In the genomic region with DNA sequence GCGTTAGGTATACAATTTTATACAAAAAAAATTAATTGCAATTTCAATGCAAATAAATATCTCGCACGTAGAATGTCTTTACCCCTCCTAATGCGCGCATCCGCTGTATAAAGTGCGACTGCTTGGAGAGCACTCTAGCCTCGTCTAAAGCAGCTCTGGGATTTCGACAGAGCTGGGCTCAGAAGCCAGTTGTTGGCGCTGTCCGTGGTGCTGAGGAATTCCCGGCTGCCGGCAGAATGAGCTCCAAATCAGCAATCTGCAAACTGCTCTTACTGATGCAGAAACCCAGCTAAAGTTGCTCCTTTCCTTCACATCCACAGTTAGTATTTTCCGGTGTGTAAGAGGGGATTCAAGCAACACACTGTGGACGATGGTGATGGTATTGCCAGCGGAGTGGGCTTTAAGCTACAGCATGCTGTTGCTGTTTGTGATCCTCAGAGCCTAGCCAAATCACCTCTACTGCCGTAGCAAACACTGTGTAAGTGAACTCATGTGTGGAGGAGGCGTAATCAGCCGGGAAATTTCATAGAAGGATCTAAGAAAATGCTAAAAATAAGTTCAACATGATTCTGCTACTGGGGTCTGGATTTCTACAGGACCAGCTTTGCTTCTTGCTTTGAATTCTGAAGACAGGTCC, we compare ENCODE assay signal across 8 cellular contexts. TPM values are rescaled to one million over a fixed set of nuclear protein-coding genes. Genes with fewer than 3 reads are reported as not detected.
DNase-seq lines count a peak whose midpoint lies in the region; ATAC-seq, FAIRE-seq and TF ChIP-seq lines count a peak whose summit lies in the region.

A gene (plus strand): TSS at position 137 of the 637 bp plus-strand sequence. CDS start 3,140 bp downstream, outside the sequence.

- no peaks in the 10 kb centered on the region for H3K36me3 Mint-ChIP-seq in activated T-cell treated with anti-CD3 and anti-CD28 coated beads, Interleukin-2, amount 50 U/mL, for 72 hours (ENCODE audit: insufficient read depth in 2 of 2)

- H3K27me3 Mint-ChIP-seq in activated T-cell treated with anti-CD3 and anti-CD28 coated beads, Interleukin-2, amount 50 U/mL, for 72 hours (ENCODE audit: low read depth), result peaks cover 15% of the 10 kb centered on the region

- H3K4me1 Mint-ChIP-seq in activated T-cell treated with anti-CD3 and anti-CD28 coated beads, Interleukin-2, amount 50 U/mL, for 72 hours (ENCODE audit: low read depth), result no peaks in the 10 kb centered on the region

- no peak within 1 kb of the TSS for H3K4me3 Mint-ChIP-seq in activated T-cell treated with anti-CD3 and anti-CD28 coated beads, Interleukin-2, amount 50 U/mL, for 72 hours

- H3K27ac Mint-ChIP-seq in activated T-cell treated with anti-CD3 and anti-CD28 coated beads, Interleukin-2, amount 50 U/mL, for 72 hours, result no peak within 1 kb of the TSS

- peak; percentile 64 for FAIRE-seq in HTR-8/SVneo (lab: Jason Lieb, UNC)

- H3K9me3 Mint-ChIP-seq in activated T-cell treated with anti-CD3 and anti-CD28 coated beads, Interleukin-2, amount 50 U/mL, for 72 hours, result no peaks in the 10 kb centered on the region

- peak; percentile 16 to 28 for DNase-seq in activated T-cell treated with anti-CD3 and anti-CD28 coated beads, Interleukin-2, amount 50 U/mL, for 72 hours
- DNase-seq in activated T-cell treated with anti-CD3 and anti-CD28 coated beads, Interleukin-2, amount 50 U/mL, for 1 hour, result no peak
- DNase-seq in HTR-8/SVneo (ENCODE audit: insufficient read length, low spot score), result peak; percentile 52
- DNase-seq in brain pericyte (ENCODE audit: low read depth, low spot score), result peak; percentile 22
- peak; percentile 80 for DNase-seq in iris pigment epithelial cell (ENCODE audit: low read depth)
- DNase-seq in stimulated activated CD4-positive, alpha-beta T cell treated with anti-CD3 and anti-CD28 coated beads, Interleukin-4, amount 100 ng/mL, for 24 hours, result peak; percentile 11

- no peak for ATAC-seq in activated T-cell treated with anti-CD3 and anti-CD28 coated beads, Interleukin-2, amount 50 U/mL, for 72 hours (replicated peaks in 1 of 2)
- ATAC-seq in GM19455 (IDR thresholded peaks at IDR 0.05; ENCODE audit: unreplicated experiment), result no peak

TF ChIP-seq in PFSK-1, 5 proteins besides CTCF, POLR2A, EP300 and RAD21:
- TF ChIP-seq, protein P1, sequence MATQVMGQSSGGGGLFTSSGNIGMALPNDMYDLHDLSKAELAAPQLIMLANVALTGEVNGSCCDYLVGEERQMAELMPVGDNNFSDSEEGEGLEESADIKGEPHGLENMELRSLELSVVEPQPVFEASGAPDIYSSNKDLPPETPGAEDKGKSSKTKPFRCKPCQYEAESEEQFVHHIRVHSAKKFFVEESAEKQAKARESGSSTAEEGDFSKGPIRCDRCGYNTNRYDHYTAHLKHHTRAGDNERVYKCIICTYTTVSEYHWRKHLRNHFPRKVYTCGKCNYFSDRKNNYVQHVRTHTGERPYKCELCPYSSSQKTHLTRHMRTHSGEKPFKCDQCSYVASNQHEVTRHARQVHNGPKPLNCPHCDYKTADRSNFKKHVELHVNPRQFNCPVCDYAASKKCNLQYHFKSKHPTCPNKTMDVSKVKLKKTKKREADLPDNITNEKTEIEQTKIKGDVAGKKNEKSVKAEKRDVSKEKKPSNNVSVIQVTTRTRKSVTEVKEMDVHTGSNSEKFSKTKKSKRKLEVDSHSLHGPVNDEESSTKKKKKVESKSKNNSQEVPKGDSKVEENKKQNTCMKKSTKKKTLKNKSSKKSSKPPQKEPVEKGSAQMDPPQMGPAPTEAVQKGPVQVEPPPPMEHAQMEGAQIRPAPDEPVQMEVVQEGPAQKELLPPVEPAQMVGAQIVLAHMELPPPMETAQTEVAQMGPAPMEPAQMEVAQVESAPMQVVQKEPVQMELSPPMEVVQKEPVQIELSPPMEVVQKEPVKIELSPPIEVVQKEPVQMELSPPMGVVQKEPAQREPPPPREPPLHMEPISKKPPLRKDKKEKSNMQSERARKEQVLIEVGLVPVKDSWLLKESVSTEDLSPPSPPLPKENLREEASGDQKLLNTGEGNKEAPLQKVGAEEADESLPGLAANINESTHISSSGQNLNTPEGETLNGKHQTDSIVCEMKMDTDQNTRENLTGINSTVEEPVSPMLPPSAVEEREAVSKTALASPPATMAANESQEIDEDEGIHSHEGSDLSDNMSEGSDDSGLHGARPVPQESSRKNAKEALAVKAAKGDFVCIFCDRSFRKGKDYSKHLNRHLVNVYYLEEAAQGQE (IDR thresholded peaks at IDR 0.05; ENCODE audit: insufficient read depth in 1 of 2, low read depth in 2 of 2, low read length in 2 of 2), result peak; percentile 97 to 99
- no peak for TF ChIP-seq POLR2AphosphoS5 (IDR thresholded peaks at IDR 0.05; ENCODE audit: low read depth, low read length)

RNA-seq across cellular contexts. Expression of the gene that starts here (rescaled TPM):
- not detected for total RNA-seq in activated T-cell treated with anti-CD3 and anti-CD28 coated beads, Interleukin-2, amount 50 U/mL, for 72 hours
- polyA plus RNA-seq in PFSK-1 (2012; ENCODE audit: insufficient read length, low read depth), result not detected

Comparison
In these comparisons a context has a peak if more than half of its experiments do, and no peak if none do; other contexts are left out.
1. Peak in DNase-seq in activated T-cell treated with anti-CD3 and anti-CD28 coated beads, Interleukin-2, amount 50 U/mL, for 72 hours; RNA of the gene not detected or under 1 TPM.